ENCODE assay signal across 19 cellular contexts in genomic region chr17:19457046-19457445, GRCh38. TPM values are rescaled to one million over a fixed set of nuclear protein-coding genes. Genes with fewer than 3 reads are reported as not detected.
A peak's percentile ranks its signal among the peaks of the same experiment; 100 is the strongest.
DNase-seq lines count a peak whose midpoint lies in the region; ATAC-seq and TF ChIP-seq lines count a peak whose summit lies in the region.
"Had no signal": no experiment of that assay in that cellular context is flagged by ENCODE, and none has a peak within 500 bp of the region (broad histone marks: within the 10 kb centered on the region; RNA-seq: fewer than 3 reads in every experiment).

No MANE protein-coding gene starts in this region.

- H3K27me3 ChIP-seq in HUES6 (ENCODE audit: control insufficient read depth, insufficient read depth, low read length): no peaks in the 10 kb centered on the region
- H3K27me3 ChIP-seq in MG63: no peaks in the 10 kb centered on the region
- H3K27me3 ChIP-seq: SJCRH30 had no signal

- H3K4me3 ChIP-seq in HUES6 (ENCODE audit: low read depth, low read length) (no peak overlapping the region), MG63 (no peak overlapping the region)
- H3K4me3 ChIP-seq: SJCRH30 had no signal

- peak overlapping the region; percentile 90 for H3K9ac ChIP-seq in HUES6 (ENCODE audit: low read length)

- DNase-seq in ELF-1 (ENCODE audit: low read depth, low spot score) (peak; percentile 49), ecto neural progenitor cell (ENCODE audit: low spot score) (peak; percentile 33), left lobe of liver (ENCODE audit: low spot score) (peak; percentile 8), MG63 (no peak), GM20000 (ENCODE audit: low spot score) (no peak)
- DNase-seq: GF-D8, MM.1S, NCI-H1048, NCI-H1417 treated with DMSO at 0.1 percent for 48 hours, NCI-H187, NCI-H446, NCI-H526, OCI-M1, SJCRH30 had no signal

- H3K9me3 ChIP-seq in HUES6 (ENCODE audit: control insufficient read depth, insufficient read depth, low read depth, low read length): no peaks in the 10 kb centered on the region
- no peaks in the 10 kb centered on the region for H3K9me3 ChIP-seq in MG63
- H3K9me3 ChIP-seq: SJCRH30 had no signal

- peaks cover 75% of the 10 kb centered on the region for H3K4me1 ChIP-seq in HUES6 (ENCODE audit: control insufficient read depth, insufficient read depth, low read length)

- no peak for ATAC-seq in left lobe of liver
- ATAC-seq in HG03135 (IDR thresholded peaks at IDR 0.05; ENCODE audit: unreplicated experiment): no peak
- ATAC-seq: HCT116 had no signal

- H3K36me3 ChIP-seq in HUES6 (ENCODE audit: control insufficient read depth, insufficient read depth, low read length) (no peaks in the 10 kb centered on the region), MG63 (no peaks in the 10 kb centered on the region)
- H3K36me3 ChIP-seq: SJCRH30 had no signal

- TF ChIP-seq CTCF in GM20000 (IDR thresholded peaks at IDR 0.05; ENCODE audit: extremely low read depth, missing control alignments): no peak

- H3K27ac ChIP-seq in HUES6 (ENCODE audit: low read depth, low read length): peak overlapping the region; percentile 95; the same call in 1 of the 2 replicates
- H3K27ac ChIP-seq: C4-2B, SJCRH30 had no signal

RNA-seq across cellular contexts. Expression of gene RNF112, which starts 46.0 kb away (rescaled TPM):
- 0.45 TPM for total RNA-seq in left lobe of liver
- total RNA-seq in MG63 (2014; rRNA removed; shearing (Covaris generic); ENCODE audit: low replicate concordance): not detected in 2 replicates
- total RNA-seq: LHCN-M2 had no signal

Comparison
In these comparisons a context has a peak if more than half of its experiments do, and no peak if none do; other contexts are left out.
1. DNase-seq: peak in ELF-1 (single experiment), ecto neural progenitor cell (single experiment) and left lobe of liver (single experiment); none in MG63 (single experiment) and GM20000 (single experiment).